ENCODE assay signal across 20 cellular contexts in genomic region chr6:142530566-142530965, GRCh38.
DNase-seq lines count a peak whose midpoint lies in the region; ATAC-seq, FAIRE-seq and TF ChIP-seq lines count a peak whose summit lies in the region.
"Had no signal": no experiment of that assay in that cellular context is flagged by ENCODE, and none has a peak within 500 bp of the region (broad histone marks: within the 10 kb centered on the region; RNA-seq: fewer than 3 reads in every experiment).

No MANE protein-coding gene starts in this region.

- H3K9me3 Mint-ChIP-seq in GM23338: peaks cover 21% of the 10 kb centered on the region
- peaks cover 10% of the 10 kb centered on the region for H3K9me3 Mint-ChIP-seq in astrocyte (ENCODE audit: unreplicated experiment)
- peaks cover 5% of the 10 kb centered on the region for H3K9me3 Mint-ChIP-seq in chondrocyte (ENCODE audit: low read depth)

- H3K27me3 ChIP-seq in GM23338 (ENCODE audit: insufficient read depth): no peaks in the 10 kb centered on the region
- peaks cover 2% of the 10 kb centered on the region for H3K27me3 ChIP-seq in astrocyte (ENCODE audit: insufficient read depth, low read length)
- H3K27me3 ChIP-seq: MG63 had no signal

- H3K4me3 Mint-ChIP-seq in GM23338 (no peak overlapping the region), astrocyte (ENCODE audit: unreplicated experiment) (no peak overlapping the region), chondrocyte (ENCODE audit: unreplicated experiment) (no peak overlapping the region)

- H3K4me2 ChIP-seq in GM23338 (no peak overlapping the region), astrocyte (ENCODE audit: low read length) (no peak overlapping the region)

- 0 out of 3 replicates have a peak, but pooled peaks cover 2% of the 10 kb centered on the region for H3K4me1 Mint-ChIP-seq in GM23338
- peaks cover 22% of the 10 kb centered on the region for H3K4me1 Mint-ChIP-seq in astrocyte (ENCODE audit: low read depth, unreplicated experiment)
- H3K4me1 Mint-ChIP-seq in chondrocyte (ENCODE audit: low read depth): peaks cover 7% of the 10 kb centered on the region

- H3K9me3 ChIP-seq in astrocyte (ENCODE audit: insufficient read depth, low read depth, low read length): peaks cover under 1% of the 10 kb centered on the region
- H3K9me3 ChIP-seq in kidney (ENCODE audit: control insufficient read depth in 1 of 2, low read length in 2 of 2): peaks cover 0 to 16% of the 10 kb centered on the region in 2 donors

- in situ Hi-C loops in Caki2 (cut with HindIII; ENCODE audit: low pct_unique_long_range_greater_than_20kb, low sequenced_read_pairs): no loop called here

- FAIRE-seq in astrocyte (lab: Jason Lieb, UNC) (no peak), kidney (lab: Jason Lieb, UNC) (no peak)
- FAIRE-seq: GM12878, H54 had no signal

- H4K20me1 ChIP-seq in GM23338 (replicated peaks; ENCODE audit: insufficient read depth): no peaks in the 10 kb centered on the region
- H4K20me1 ChIP-seq in astrocyte (ENCODE audit: insufficient read depth, low read length): no peaks in the 10 kb centered on the region

- no peak for ATAC-seq in GM23338
- no peak for ATAC-seq in GM21390 (IDR thresholded peaks at IDR 0.05; ENCODE audit: unreplicated experiment)
- ATAC-seq: GM12878 had no signal

- H3K9me2 ChIP-seq in GM23338 (ENCODE audit: insufficient read depth): peaks cover 35% of the 10 kb centered on the region

- H3K9ac ChIP-seq in astrocyte (ENCODE audit: low read length): no peak overlapping the region
- H3K9ac ChIP-seq in kidney (ENCODE audit: low read length in 2 of 2): no peak overlapping the region

- intact Hi-C loops in kidney (cut with DNase I): no loop called here

- no peak for TF ChIP-seq CTCF in GM23338 (conservative IDR thresholded peaks at IDR 0.05; ENCODE audit: low read depth in 2 of 2)
- TF ChIP-seq CTCF in astrocyte (IDR thresholded peaks at IDR 0.05; ENCODE audit: insufficient read depth, low read depth, low read length): no peak
- TF ChIP-seq CTCF in chondrocyte (IDR thresholded peaks at IDR 0.05): no peak
- TF ChIP-seq CTCF in kidney (IDR thresholded peaks at IDR 0.05; ENCODE audit: borderline replicate concordance, extremely low read depth, insufficient read depth): no peak

- peaks cover 2% of the 10 kb centered on the region for H3K27me3 Mint-ChIP-seq in GM23338 (ENCODE audit: insufficient read depth, low read depth, poor library complexity)
- no peaks in the 10 kb centered on the region for H3K27me3 Mint-ChIP-seq in astrocyte (ENCODE audit: low read depth, unreplicated experiment)
- no peaks in the 10 kb centered on the region for H3K27me3 Mint-ChIP-seq in chondrocyte (ENCODE audit: low read depth)

- H3K27ac ChIP-seq in GM23338 (ENCODE audit: low read depth) (no peak overlapping the region), astrocyte (ENCODE audit: low read depth, low read length) (no peak overlapping the region), kidney (ENCODE audit: low read depth in 2 of 2, low read length in 2 of 2) (no peak overlapping the region)
- H3K27ac ChIP-seq: RWPE1 had no signal

- H3K36me3 Mint-ChIP-seq in GM23338 (ENCODE audit: low read depth): peaks cover 18% of the 10 kb centered on the region
- no peaks in the 10 kb centered on the region for H3K36me3 Mint-ChIP-seq in astrocyte (ENCODE audit: low read depth, unreplicated experiment)
- no peaks in the 10 kb centered on the region for H3K36me3 Mint-ChIP-seq in chondrocyte (ENCODE audit: low read depth)

- H3K36me3 ChIP-seq in GM23338 (ENCODE audit: insufficient read depth): no peaks in the 10 kb centered on the region
- no peaks in the 10 kb centered on the region for H3K36me3 ChIP-seq in astrocyte (ENCODE audit: insufficient read depth, low read length)
- H3K36me3 ChIP-seq in kidney (ENCODE audit: control insufficient read depth in 1 of 2, insufficient read depth in 2 of 2, low read length in 2 of 2): no peaks in the 10 kb centered on the region
- H3K36me3 ChIP-seq: MG63 had no signal

- no peak overlapping the region for H3K4me3 ChIP-seq in GM23338
- no peak overlapping the region for H3K4me3 ChIP-seq in astrocyte (ENCODE audit: insufficient read depth, low read depth, low read length)
- no peak overlapping the region for H3K4me3 ChIP-seq in kidney (ENCODE audit: low read length in 2 of 2)
- H3K4me3 ChIP-seq: GM12878, MG63 had no signal

- no peaks in the 10 kb centered on the region for H3F3A ChIP-seq in GM23338 (replicated peaks; ENCODE audit: low read depth)

- H3K4me1 ChIP-seq in GM23338 (ENCODE audit: insufficient read depth) (no peaks in the 10 kb centered on the region), astrocyte (ENCODE audit: insufficient read depth, low read length) (peaks cover 7% of the 10 kb centered on the region), kidney (ENCODE audit: control insufficient read depth in 1 of 2, insufficient read depth in 1 of 2, low read depth in 1 of 2, low read length in 2 of 2) (no peaks in the 10 kb centered on the region)

- H3K79me2 ChIP-seq in GM23338 (replicated peaks; ENCODE audit: insufficient read depth) (no peaks in the 10 kb centered on the region), astrocyte (ENCODE audit: insufficient read depth, low read length) (no peaks in the 10 kb centered on the region)

- H3K27ac Mint-ChIP-seq in GM23338 (no peak overlapping the region), astrocyte (ENCODE audit: unreplicated experiment) (peak overlapping the region; percentile 75), chondrocyte (ENCODE audit: unreplicated experiment) (no peak overlapping the region)

- DNase-seq in Caki2 (ENCODE audit: low read depth) (peak; percentile 25), GM23338 (ENCODE audit: low spot score) (no peak), astrocyte (ENCODE audit: low read depth) (no peak), glomerular visceral epithelial cell (ENCODE audit: extremely low spot score) (peak; percentile 50), chondrocyte (ENCODE audit: low spot score) (no peak), T-helper 2 cell (no peak), kidney (no peak)
- DNase-seq: DMS153, GDM1, MG63, NCI-H1105 treated with DMSO at 0.1 percent for 48 hours, NCI-H2029, NCI-H446 treated with DMSO at 0.1 percent for 48 hours, NCI-H526, NCI-H82, SHP77 had no signal

- H2AFZ ChIP-seq in GM23338: 0 out of 2 replicates have a peak overlapping the region, but pooled peaks have one; percentile 32
- H2AFZ ChIP-seq in astrocyte (ENCODE audit: low read depth, low read length): no peak overlapping the region

TF ChIP-seq in GM23338, 12 proteins besides CTCF, POLR2A, EP300 and RAD21 (continues in another document):
- TF ChIP-seq EZH2 (IDR thresholded peaks at IDR 0.05; ENCODE audit: low read depth, unreplicated experiment) (no peak), CREB1 (CRISPR knock-in tag; IDR thresholded peaks at IDR 0.05; ENCODE audit: low read depth) (no peak), REST (IDR thresholded peaks at IDR 0.05; ENCODE audit: unreplicated experiment) (no peak), ZNF331 (CRISPR knock-in tag; IDR thresholded peaks at IDR 0.05; ENCODE audit: low read depth) (no peak), EZH2phosphoT487 (IDR thresholded peaks at IDR 0.05; ENCODE audit: unreplicated experiment) (no peak), ZNF114 (CRISPR knock-in tag; IDR thresholded peaks at IDR 0.05) (no peak), ETS1 (IDR thresholded peaks at IDR 0.05) (no peak), JUNB (IDR thresholded peaks at IDR 0.05; ENCODE audit: unreplicated experiment) (no peak)

Comparison
In these comparisons a context has a peak if more than half of its experiments do, and no peak if none do; other contexts are left out.
1. DNase-seq: peak in Caki2 (single experiment) and glomerular visceral epithelial cell (single experiment); none in GM23338 (single experiment), astrocyte (single experiment), chondrocyte (single experiment), T-helper 2 cell (0 of 5) and kidney (single experiment).